ENCODE assay signal across 8 cellular contexts in the genomic region with DNA sequence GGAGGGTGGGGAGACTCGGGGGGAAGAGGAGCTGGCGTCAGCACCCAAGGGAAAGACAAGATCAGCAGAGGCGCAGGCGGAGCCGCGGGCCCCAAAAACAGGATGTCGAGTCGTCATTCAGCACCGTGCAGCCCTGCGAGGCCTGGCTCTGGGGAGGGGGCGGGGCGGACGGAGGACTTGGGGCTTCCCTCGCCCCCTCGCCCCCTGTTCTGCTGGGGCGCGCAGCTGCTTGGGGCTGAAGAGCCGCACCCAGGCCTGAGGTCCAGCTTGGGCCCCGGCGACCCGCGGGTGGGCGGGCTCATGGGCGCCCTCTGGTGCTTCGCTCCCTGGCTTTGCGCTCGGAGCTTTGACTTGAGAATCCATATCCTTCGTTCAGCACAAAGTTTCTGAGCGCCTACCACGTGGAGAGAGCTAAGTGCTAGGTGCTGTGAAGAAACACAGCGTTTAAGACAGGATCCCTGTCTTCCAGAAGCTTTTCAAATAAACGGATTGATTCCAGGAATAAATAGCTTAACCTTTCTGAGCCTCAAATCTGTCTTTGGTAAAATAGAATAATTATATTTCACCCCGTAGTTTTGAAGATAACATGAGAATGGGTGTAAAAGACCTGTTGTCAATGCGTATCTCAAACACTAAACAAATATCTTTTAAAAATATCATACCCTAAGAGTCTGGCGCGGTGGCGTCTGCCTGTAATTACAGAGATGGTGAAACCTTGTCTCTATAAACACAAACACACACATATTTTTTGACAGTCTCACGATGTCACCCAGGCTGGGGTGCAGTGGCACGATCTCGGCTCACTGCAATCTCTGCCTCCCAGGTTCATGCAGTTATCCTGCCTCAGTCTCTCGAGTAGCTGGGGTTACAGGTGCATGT. TPM values are rescaled to one million over a fixed set of nuclear protein-coding genes. Genes with fewer than 3 reads are reported as not detected.
DNase-seq lines count a peak whose midpoint lies in the region; ATAC-seq and TF ChIP-seq lines count a peak whose summit lies in the region.

No MANE protein-coding gene starts in this region.

- H2BK120ac ChIP-seq in IMR-90 (ENCODE audit: low read depth, low read length): peak overlapping the region; percentile 32; the same call in 1 of the 2 replicates

- no peaks in the 10 kb centered on the region for H3K9me2 ChIP-seq in OCI-LY7 (ENCODE audit: insufficient read depth, low read length)

- dilution Hi-C loops in IMR-90 (cut with HindIII; ENCODE audit: low sequenced_read_pairs, unreplicated experiment): no loop called here

- no peak overlapping the region for H2BK20ac ChIP-seq in IMR-90 (ENCODE audit: low read depth, low read length)

- H3K9me3 ChIP-seq in IMR-90 (ENCODE audit: control insufficient read depth, insufficient read depth, low read length): no peaks in the 10 kb centered on the region
- no peaks in the 10 kb centered on the region for H3K9me3 ChIP-seq in OCI-LY7 (ENCODE audit: low read length)
- H3K9me3 ChIP-seq in upper lobe of left lung: no peaks in the 10 kb centered on the region

- H3K4me2 ChIP-seq in IMR-90 (ENCODE audit: low read depth, low read length) (peak overlapping the region; percentile 75), OCI-LY7 (ENCODE audit: low read length) (peak overlapping the region; percentile 65)

- peak overlapping the region; percentile 86 to 89 (median 87) for H3K4me3 Mint-ChIP-seq in nephron

- peak overlapping the region; percentile 51 to 95 (median 84) for H3K27ac Mint-ChIP-seq in nephron

- no peak overlapping the region for H2BK15ac ChIP-seq in IMR-90 (ENCODE audit: low read depth, low read length)

- no peaks in the 10 kb centered on the region for H3K9me3 Mint-ChIP-seq in nephron

- TF ChIP-seq POLR2A in IMR-90 (IDR thresholded peaks at IDR 0.05; ENCODE audit: low read depth, low read length) (peak; percentile 57; the same call in 1 of the 2 replicates), upper lobe of left lung (IDR thresholded peaks at IDR 0.05) (peak in 2 of 4 donors; percentile 40 to 62)

- no peaks in the 10 kb centered on the region for H3K27me3 ChIP-seq in IMR-90 (ENCODE audit: control insufficient read depth, insufficient read depth, low read length)
- H3K27me3 ChIP-seq in upper lobe of left lung: no peaks in the 10 kb centered on the region

- peak overlapping the region; percentile 97; the same call in 1 of the 2 replicates for H3K18ac ChIP-seq in IMR-90 (ENCODE audit: low read depth, low read length)

- peak overlapping the region; percentile 80 for H4K5ac ChIP-seq in IMR-90 (ENCODE audit: low read depth, low read length)

- H3K4me1 ChIP-seq in IMR-90 (ENCODE audit: control insufficient read depth, insufficient read depth, low read length) (peaks cover 16% of the 10 kb centered on the region), OCI-LY7 (ENCODE audit: insufficient read depth, low read length, poor library complexity, severe bottlenecking) (peaks cover 40% of the 10 kb centered on the region), upper lobe of left lung (peaks cover 30 to 39% (median 34%) of the 10 kb centered on the region in 4 donors)

- no peak overlapping the region for H3K23ac ChIP-seq in IMR-90 (ENCODE audit: low read depth, low read length)

- H2AK5ac ChIP-seq in IMR-90 (ENCODE audit: low read depth, low read length): peak overlapping the region; percentile 86

- no peaks in the 10 kb centered on the region for H3K27me3 Mint-ChIP-seq in nephron (ENCODE audit: low read depth)

- H3K36me3 Mint-ChIP-seq in nephron (ENCODE audit: low read depth): no peaks in the 10 kb centered on the region

- POLR2A ChIA-PET in IMR-90 (lab: Charles Lee; ENCODE audit: unreplicated experiment): interaction anchor here (0.6 kb wide), 1 partner anchor 106 kb away, joined by 3 read pairs; no protein-coding TSS in a partner anchor
- POLR2A ChIA-PET in OCI-LY7 (lab: Charles Lee): interaction anchor here (0.5 to 6.3 kb wide), 25 partner anchors 8 to 255 kb away, joined by 3 to 75 read pairs (median 4); a partner anchor contains a TSS

- H4K20me1 ChIP-seq in IMR-90 (ENCODE audit: insufficient read depth, low read length) (peaks cover 37% of the 10 kb centered on the region), OCI-LY7 (ENCODE audit: insufficient read depth, low read length) (peaks cover 25% of the 10 kb centered on the region; the same call in 1 of the 2 replicates)

- peak overlapping the region; percentile 57 for H3K56ac ChIP-seq in IMR-90 (ENCODE audit: extremely low read depth, insufficient read depth, low read length)

- CTCF ChIA-PET in IMR-90 (lab: Yijun Ruan, JAX): interaction anchor here (0.6 to 2.2 kb wide), 14 partner anchors 9 to 240 kb away, joined by 3 to 20 read pairs (median 4); a partner anchor contains a TSS
- CTCF ChIA-PET in OCI-LY7 (lab: Charles Lee; ENCODE audit: unreplicated experiment): interaction anchor here (0.5 to 1.8 kb wide), 9 partner anchors 8 to 254 kb away, joined by 3 to 20 read pairs (median 4); no protein-coding TSS in a partner anchor

- peak overlapping the region; percentile 73 for H4K91ac ChIP-seq in IMR-90 (ENCODE audit: insufficient read depth, low read depth, low read length)

- peak overlapping the region; percentile 86 to 89 for H4K8ac ChIP-seq in IMR-90 (ENCODE audit: low read depth in 2 of 2, low read length in 2 of 2)

- H3K4ac ChIP-seq in IMR-90 (ENCODE audit: low read depth, low read length): peak overlapping the region; percentile 78

- BruUV-seq in IMR-90 (replicated peaks; lab: Mats Ljungman, UMichigan): no TSS peak
- TSS peak; percentile 93 for BruUV-seq in OCI-LY7 (replicated peaks; lab: Mats Ljungman, UMichigan)

- H3K4me3 ChIP-seq in IMR-90 (ENCODE audit: insufficient read depth, low read depth, low read length) (peak overlapping the region; percentile 94), OCI-LY7 (ENCODE audit: low read depth, low read length, poor library complexity, severe bottlenecking) (peak overlapping the region; percentile 81), fibroblast of the aortic adventitia (ENCODE audit: low read depth, low read length) (peak overlapping the region; percentile 71), upper lobe of left lung (peak overlapping the region; percentile 77 to 89 (median 86))

- in situ Hi-C loops in G401 (cut with HindIII; ENCODE audit: low sequenced_read_pairs) (no loop called here), IMR-90 (cut with MboI; ENCODE audit: low sequenced_read_pairs) (no loop called here)

- H3K9ac ChIP-seq in IMR-90 (ENCODE audit: low read depth, low read length): peak overlapping the region; percentile 83

- peaks cover 24% of the 10 kb centered on the region for H3K4me1 Mint-ChIP-seq in nephron

- DNase-seq in G401 (ENCODE audit: low spot score) (peak; percentile 82), IMR-90 (peak; percentile 82), OCI-LY7 (ENCODE audit: low spot score) (peak; percentile 90), fibroblast of the aortic adventitia (ENCODE audit: low read depth) (peak; percentile 84), upper lobe of left lung (peak; percentile 93 to 97)
- peak; percentile 89 for DNase-seq in activated effector memory CD4-positive, alpha-beta T cell treated with Interleukin-2 at 50 U/mL for 16 hours

- peak overlapping the region; percentile 95 for H3K27ac ChIP-seq in IMR-90 (ENCODE audit: insufficient read depth, low read length)
- H3K27ac ChIP-seq in OCI-LY7 (ENCODE audit: low read depth, low read length, poor library complexity, severe bottlenecking): peak overlapping the region; percentile 82
- H3K27ac ChIP-seq in upper lobe of left lung: peak overlapping the region; percentile 96 to 100 (median 98)

- H3K79me2 ChIP-seq in OCI-LY7 (ENCODE audit: insufficient read depth, low read depth, low read length): peaks cover 39% of the 10 kb centered on the region; the same call in 1 of the 2 replicates

- H3K79me1 ChIP-seq in IMR-90 (ENCODE audit: low read depth in 1 of 2, low read length in 2 of 2): peaks cover 25 to 37% of the 10 kb centered on the region in 2 experiments

- TF ChIP-seq EP300 in upper lobe of left lung (IDR thresholded peaks at IDR 0.05): no peak

- ATAC-seq in GM21619 (IDR thresholded peaks at IDR 0.05; ENCODE audit: unreplicated experiment) (peak; percentile 48), IMR-90 (ENCODE audit: low read depth) (peak; percentile 76), upper lobe of left lung (ENCODE audit: low FRiP score in 2 of 2) (peak; percentile 83 to 87)

- H2BK5ac ChIP-seq in IMR-90 (ENCODE audit: low read depth, low read length, poor library complexity, severe bottlenecking): peak overlapping the region; percentile 90

- peak overlapping the region; percentile 82 for H2AK9ac ChIP-seq in IMR-90 (replicated peaks; ENCODE audit: low read depth, low read length, poor library complexity)

- H3K36me3 ChIP-seq in IMR-90 (ENCODE audit: control insufficient read depth, insufficient read depth, low read length) (no peaks in the 10 kb centered on the region), OCI-LY7 (ENCODE audit: insufficient read depth, low read length) (peaks cover 9% of the 10 kb centered on the region; the same call in 1 of the 2 replicates), upper lobe of left lung (no peaks in the 10 kb centered on the region)

- H3K9me1 ChIP-seq in IMR-90 (ENCODE audit: insufficient read depth, low read length): peaks cover 22% of the 10 kb centered on the region

- intact Hi-C loops in IMR-90 (cut with micrococcal nuclease): loop anchor here (5.0 kb wide), 1 partner anchor 44 kb away; a partner anchor contains a TSS
- intact Hi-C loops in OCI-LY7 (cut with micrococcal nuclease; ENCODE audit: unreplicated experiment): loop anchor here (1.0 kb wide), 1 partner anchor 17 kb away; no protein-coding TSS in a partner anchor

- H2AFZ ChIP-seq in IMR-90 (replicated peaks; ENCODE audit: low read length, poor library complexity) (peak overlapping the region; percentile 93), OCI-LY7 (ENCODE audit: low read length) (peak overlapping the region; percentile 98)

- H3K14ac ChIP-seq in IMR-90 (replicated peaks; ENCODE audit: low read depth, low read length): peak overlapping the region; percentile 47; the same call in 1 of the 2 replicates

- TF ChIP-seq RAD21 in IMR-90 (IDR thresholded peaks at IDR 0.05; ENCODE audit: low read length): peak; percentile 50

- TF ChIP-seq CTCF in IMR-90 (conservative IDR thresholded peaks at IDR 0.05; ENCODE audit: low read depth, low read length) (peak; percentile 79), OCI-LY7 (conservative IDR thresholded peaks at IDR 0.05; ENCODE audit: low read length) (peak; percentile 91), fibroblast of the aortic adventitia (IDR thresholded peaks at IDR 0.05; ENCODE audit: insufficient read depth, low read length) (peak; percentile 88), nephron (IDR thresholded peaks at IDR 0.05; ENCODE audit: unreplicated experiment in 3 of 3) (peak; percentile 77 to 91 (median 80)), upper lobe of left lung (IDR thresholded peaks at IDR 0.05) (peak; percentile 62 to 87 (median 75))

- WGBS in IMR-90 (ENCODE audit: extremely low coverage in 2 of 2, insufficient read length in 1 of 2), 2 experiments: 29% methylated on average over 9 of the region's 41 CpGs; no CpG with 5 or more reads in 1 of the 2 experiments
- 19 to 30% methylated on average over 24 to 36 of the region's 41 CpGs for WGBS in upper lobe of left lung, 2 donors

RNA-seq across cellular contexts. Expression of a gene that starts 0.9 kb away (rescaled TPM):
- 8.3 and 12.0 TPM in 2 replicates for total RNA-seq in G401 (2014; rRNA removed; shearing (Covaris generic))
- total RNA-seq in IMR-90 (2012; rRNA removed) (16.3 and 20.6 TPM in 2 replicates), OCI-LY7 (2022) (54.8 and 57.8 TPM in 2 replicates), fibroblast of the aortic adventitia (ENCODE audit: low replicate concordance) (4.8 and 19.0 TPM in 2 replicates), upper lobe of left lung (100 to 1,000 TPM in 2 of 6 donors, 10 to 100 TPM in 4; 67.0 to 137 (median 85.1) TPM)
- 106 and 114 TPM in 2 replicates for polyA plus RNA-seq in IMR-90 (2012; rRNA removed)
- 41.7 and 123 TPM in 2 replicates for polyA plus RNA-seq in IMR-90 (2012; cell fraction: cytosol; rRNA removed)
- polyA plus RNA-seq in IMR-90 (2012; cell fraction: nucleus; rRNA removed; ENCODE audit: low replicate concordance): 16.5 and 40.2 TPM in 2 replicates
- 20.9 and 26.2 TPM in 2 replicates for total RNA-seq in OCI-LY7 (2014; rRNA removed; shearing (Covaris generic))

RNA-seq across cellular contexts. Expression of a gene that starts 13.8 kb away (rescaled TPM):
- total RNA-seq in G401 (2014; rRNA removed; shearing (Covaris generic)): 15.4 and 28.2 TPM in 2 replicates
- total RNA-seq in IMR-90 (2012; rRNA removed) (13.9 and 17.9 TPM in 2 replicates), OCI-LY7 (2022) (49.1 and 55.4 TPM in 2 replicates), fibroblast of the aortic adventitia (ENCODE audit: low replicate concordance) (21.6 and 43.5 TPM in 2 replicates), upper lobe of left lung (10 to 100 TPM; 39.7 to 81.8 (median 56.5) TPM)
- 19.2 and 23.0 TPM in 2 replicates for polyA plus RNA-seq in IMR-90 (2012; rRNA removed)
- 24.2 and 28.5 TPM in 2 replicates for polyA plus RNA-seq in IMR-90 (2012; cell fraction: cytosol; rRNA removed)
- 34.8 and 44.6 TPM in 2 replicates for polyA plus RNA-seq in IMR-90 (2012; cell fraction: nucleus; rRNA removed; ENCODE audit: low replicate concordance)
- 20.9 and 21.0 TPM in 2 replicates for total RNA-seq in OCI-LY7 (2014; rRNA removed; shearing (Covaris generic))

RNA-seq across cellular contexts. Expression of a gene that starts 33.3 kb away (rescaled TPM):
- 11.9 and 15.1 TPM in 2 replicates for total RNA-seq in G401 (2014; rRNA removed; shearing (Covaris generic))
- total RNA-seq in IMR-90 (2012; rRNA removed) (10.6 TPM in 2 replicates), OCI-LY7 (2022) (44.0 and 47.9 TPM in 2 replicates), fibroblast of the aortic adventitia (ENCODE audit: low replicate concordance) (5.6 and 15.2 TPM in 2 replicates), upper lobe of left lung (100 to 1,000 TPM in 1 of 6 donors, 10 to 100 TPM in 5; 19.5 to 106 (median 25.2) TPM)
- 31.3 and 36.7 TPM in 2 replicates for polyA plus RNA-seq in IMR-90 (2012; rRNA removed)
- 22.4 and 36.8 TPM in 2 replicates for polyA plus RNA-seq in IMR-90 (2012; cell fraction: cytosol; rRNA removed)
- polyA plus RNA-seq in IMR-90 (2012; cell fraction: nucleus; rRNA removed; ENCODE audit: low replicate concordance): 74.5 and 92.9 TPM in 2 replicates
- total RNA-seq in OCI-LY7 (2014; rRNA removed; shearing (Covaris generic)): 15.1 and 23.9 TPM in 2 replicates

RNA-seq across cellular contexts. Expression of a gene that starts 44.3 kb away (rescaled TPM):
- 115 and 150 TPM in 2 replicates for total RNA-seq in G401 (2014; rRNA removed; shearing (Covaris generic))
- total RNA-seq in IMR-90 (2012; rRNA removed) (138 and 145 TPM in 2 replicates), OCI-LY7 (2022) (112 and 115 TPM in 2 replicates), fibroblast of the aortic adventitia (ENCODE audit: low replicate concordance) (66.8 and 123 TPM in 2 replicates), upper lobe of left lung (100 to 1,000 TPM in 2 of 6 donors, 10 to 100 TPM in 4; 66.6 to 127 (median 86.1) TPM)
- polyA plus RNA-seq in IMR-90 (2012; rRNA removed): 103 and 105 TPM in 2 replicates
- 69.7 and 79.4 TPM in 2 replicates for polyA plus RNA-seq in IMR-90 (2012; cell fraction: cytosol; rRNA removed)
- polyA plus RNA-seq in IMR-90 (2012; cell fraction: nucleus; rRNA removed; ENCODE audit: low replicate concordance): 137 and 211 TPM in 2 replicates
- 83.9 and 102 TPM in 2 replicates for total RNA-seq in OCI-LY7 (2014; rRNA removed; shearing (Covaris generic))

Comparison
In these comparisons a context has a peak if more than half of its experiments do, and no peak if none do; other contexts are left out.
1. Peak in every context shown above with its lines: DNase-seq, ATAC-seq, H3K4me3 ChIP-seq and H3K27ac ChIP-seq.